Comparison of ENCODE assay signal across 16 cellular contexts in the genomic region with DNA sequence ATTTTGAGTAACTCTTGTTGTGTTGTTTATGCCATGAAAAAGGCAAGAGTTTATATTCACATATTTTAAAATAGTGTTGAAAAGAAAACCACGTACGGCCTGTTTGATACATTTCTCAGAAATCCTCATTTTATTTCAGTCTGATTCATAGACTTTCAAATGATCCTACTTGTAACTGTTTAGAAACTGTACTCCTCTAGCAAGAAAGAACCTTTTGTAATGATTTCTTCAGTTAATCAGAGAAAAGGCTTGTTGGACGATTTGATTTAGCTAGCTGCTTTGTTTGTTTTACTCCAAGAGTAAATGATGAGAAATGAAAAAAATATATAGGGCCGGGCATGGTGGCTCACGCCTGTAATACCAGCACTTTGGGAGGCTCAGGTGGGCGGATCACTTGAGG. TPM values are rescaled to one million over a fixed set of nuclear protein-coding genes. Genes with fewer than 3 reads are reported as not detected.
A peak's percentile ranks its signal among the peaks of the same experiment; 100 is the strongest.
DNase-seq lines count a peak whose midpoint lies in the region; ATAC-seq and TF ChIP-seq lines count a peak whose summit lies in the region.
"Had no signal": no experiment of that assay in that cellular context is flagged by ENCODE, and none has a peak within 500 bp of the region (broad histone marks: within the 10 kb centered on the region; RNA-seq: fewer than 3 reads in every experiment).

No MANE protein-coding gene starts in this region.

- H3K4me3 ChIP-seq in gastrocnemius medialis (no peak overlapping the region), esophagus squamous epithelium (no peak overlapping the region)
- H3K4me3 ChIP-seq: BLaER1 treated with 17β-estradiol and CSF1 and Interleukin-3, amounts not matched to agents 10 nM and 100 nM had no signal

- POLR2A ChIA-PET in activated CD4-positive, alpha-beta T cell treated with anti-CD3 and anti-CD28 coated beads, Interleukin-2, amount 10 ng/mL, durations not matched to agents 7 days and 5 days (lab: Charles Lee): no interaction called here

- H3K4me3 Mint-ChIP-seq in activated CD4-positive, alpha-beta T cell treated with anti-CD3 and anti-CD28 coated beads, Interleukin-2, amount 10 ng/mL, durations not matched to agents 24 days and 14 days: no peak overlapping the region
- no peak overlapping the region for H3K4me3 Mint-ChIP-seq in activated CD4-positive, alpha-beta T cell treated with anti-CD3 and anti-CD28 coated beads, Interleukin-2, amount 10 ng/mL, durations not matched to agents 7 days and 5 days
- H3K4me3 Mint-ChIP-seq: CD4-positive, CD25-positive, alpha-beta regulatory T cell; H9 had no signal

- in situ Hi-C loops in gastrocnemius medialis (cut with MboI; ENCODE audit: low sequenced_read_pairs in 4 of 4): no loop called here

- TF ChIP-seq POLR2A in gastrocnemius medialis (IDR thresholded peaks at IDR 0.05) (no peak), esophagus squamous epithelium (IDR thresholded peaks at IDR 0.05) (no peak)

- intact Hi-C loops in activated CD4-positive, alpha-beta T cell treated with anti-CD3 and anti-CD28 coated beads, Interleukin-2, amount 10 ng/mL, durations not matched to agents 24 days and 14 days (cut with micrococcal nuclease): no loop called here
- intact Hi-C loops in gastrocnemius medialis (cut with DNase I; ENCODE audit: low total_unique reads) (no loop called here), esophagus squamous epithelium (cut with DNase I) (no loop called here)

- H3K36me3 ChIP-seq in gastrocnemius medialis: no peaks in the 10 kb centered on the region
- H3K36me3 ChIP-seq in esophagus squamous epithelium: no peaks in the 10 kb centered on the region

- H3K4me1 ChIP-seq in gastrocnemius medialis (peaks cover 32 to 39% of the 10 kb centered on the region in 2 donors), esophagus squamous epithelium (peaks cover 0 to 21% (median 0%) of the 10 kb centered on the region in 3 donors)

- no peaks in the 10 kb centered on the region for H3K27me3 Mint-ChIP-seq in activated CD4-positive, alpha-beta T cell treated with anti-CD3 and anti-CD28 coated beads, Interleukin-2, amount 10 ng/mL, durations not matched to agents 24 days and 14 days
- H3K27me3 Mint-ChIP-seq in activated CD4-positive, alpha-beta T cell treated with anti-CD3 and anti-CD28 coated beads, Interleukin-2, amount 10 ng/mL, durations not matched to agents 7 days and 5 days: no peaks in the 10 kb centered on the region
- H3K27me3 Mint-ChIP-seq: CD4-positive, CD25-positive, alpha-beta regulatory T cell had no signal

- H3K4me1 Mint-ChIP-seq in activated CD4-positive, alpha-beta T cell treated with anti-CD3 and anti-CD28 coated beads, Interleukin-2, amount 10 ng/mL, durations not matched to agents 24 days and 14 days: peaks cover 14% of the 10 kb centered on the region
- peaks cover 15% of the 10 kb centered on the region for H3K4me1 Mint-ChIP-seq in activated CD4-positive, alpha-beta T cell treated with anti-CD3 and anti-CD28 coated beads, Interleukin-2, amount 10 ng/mL, durations not matched to agents 7 days and 5 days

- H3K9me3 Mint-ChIP-seq in activated CD4-positive, alpha-beta T cell treated with anti-CD3 and anti-CD28 coated beads, Interleukin-2, amount 10 ng/mL, durations not matched to agents 24 days and 14 days: no peaks in the 10 kb centered on the region
- H3K9me3 Mint-ChIP-seq in activated CD4-positive, alpha-beta T cell treated with anti-CD3 and anti-CD28 coated beads, Interleukin-2, amount 10 ng/mL, durations not matched to agents 7 days and 5 days: no peaks in the 10 kb centered on the region
- H3K9me3 Mint-ChIP-seq: CD4-positive, CD25-positive, alpha-beta regulatory T cell; H9 had no signal

- DNase-seq in activated CD4-positive, alpha-beta T cell treated with anti-CD3 and anti-CD28 coated beads, Interleukin-2, amount 10 ng/mL, durations not matched to agents 24 days and 14 days: no peak
- DNase-seq in activated CD4-positive, alpha-beta T cell treated with anti-CD3 and anti-CD28 coated beads, Interleukin-2, amount 10 ng/mL, durations not matched to agents 7 days and 5 days: no peak
- DNase-seq in COLO829 (ENCODE audit: low spot score) (peak; percentile 83), epidermal melanocyte (ENCODE audit: insufficient read length, low spot score) (peak; percentile 40), gastrocnemius medialis (no peak), NCI-H2107 treated with DMSO at 0.1 percent for 48 hours (lab: John Stamatoyannopoulos, UW; ENCODE audit: unreplicated experiment) (no peak), esophagus squamous epithelium (lab: John Stamatoyannopoulos, UW) (no peak)
- DNase-seq: 8988T; ACHN; Calu3; CD4-positive, CD25-positive, alpha-beta regulatory T cell; DMS 273 treated with DMSO at 0.1 percent for 48 hours; GOT3; H9; IMR-90 had no signal

- H3K36me3 Mint-ChIP-seq in activated CD4-positive, alpha-beta T cell treated with anti-CD3 and anti-CD28 coated beads, Interleukin-2, amount 10 ng/mL, durations not matched to agents 24 days and 14 days (ENCODE audit: low read depth): peaks cover 8% of the 10 kb centered on the region
- H3K36me3 Mint-ChIP-seq in activated CD4-positive, alpha-beta T cell treated with anti-CD3 and anti-CD28 coated beads, Interleukin-2, amount 10 ng/mL, durations not matched to agents 7 days and 5 days (ENCODE audit: low read depth): peaks cover 8% of the 10 kb centered on the region

- peak overlapping the region; percentile 29 for H3K27ac Mint-ChIP-seq in activated CD4-positive, alpha-beta T cell treated with anti-CD3 and anti-CD28 coated beads, Interleukin-2, amount 10 ng/mL, durations not matched to agents 24 days and 14 days
- no peak overlapping the region for H3K27ac Mint-ChIP-seq in activated CD4-positive, alpha-beta T cell treated with anti-CD3 and anti-CD28 coated beads, Interleukin-2, amount 10 ng/mL, durations not matched to agents 7 days and 5 days
- H3K27ac Mint-ChIP-seq: H9 had no signal

- peak overlapping the region in 3 of 4 donors; percentile 39 to 79 (median 76) for H3K27ac ChIP-seq in gastrocnemius medialis
- no peak overlapping the region for H3K27ac ChIP-seq in esophagus squamous epithelium
- H3K27ac ChIP-seq: BLaER1 treated with 17β-estradiol and CSF1 and Interleukin-3, amounts not matched to agents 10 nM and 100 nM had no signal

- ATAC-seq in gastrocnemius medialis: no peak

- H3K27me3 ChIP-seq in gastrocnemius medialis: no peaks in the 10 kb centered on the region
- H3K27me3 ChIP-seq in esophagus squamous epithelium: no peaks in the 10 kb centered on the region
- H3K27me3 ChIP-seq: BLaER1 treated with 17β-estradiol and CSF1 and Interleukin-3, amounts not matched to agents 10 nM and 100 nM had no signal

- 80 to 93% methylated on average over 6 of the region's 6 CpGs for WGBS in esophagus squamous epithelium, 2 donors

- TF ChIP-seq CTCF in gastrocnemius medialis (IDR thresholded peaks at IDR 0.05 in 4 of 5, conservative IDR thresholded peaks at IDR 0.05 in 1 of 5) (no peak), esophagus squamous epithelium (IDR thresholded peaks at IDR 0.05) (no peak)

- no peaks in the 10 kb centered on the region for H3K9me3 ChIP-seq in gastrocnemius medialis
- H3K9me3 ChIP-seq in esophagus squamous epithelium: no peaks in the 10 kb centered on the region
- H3K9me3 ChIP-seq: BLaER1 treated with 17β-estradiol and CSF1 and Interleukin-3, amounts not matched to agents 10 nM and 100 nM had no signal

- CTCF ChIA-PET in activated CD4-positive, alpha-beta T cell treated with anti-CD3 and anti-CD28 coated beads, Interleukin-2, amount 10 ng/mL, durations not matched to agents 7 days and 5 days (lab: Charles Lee): no interaction called here

RNA-seq across cellular contexts. Expression of a gene that starts 17.2 kb away (rescaled TPM):
- total RNA-seq in activated CD4-positive, alpha-beta T cell treated with anti-CD3 and anti-CD28 coated beads, Interleukin-2, amount 10 ng/mL, durations not matched to agents 24 days and 14 days: 25.3 and 26.2 TPM in 2 replicates
- 10 to 100 TPM; 23.0 to 23.6 TPM for total RNA-seq in activated CD4-positive, alpha-beta T cell treated with anti-CD3 and anti-CD28 coated beads, Interleukin-2, amount 10 ng/mL, durations not matched to agents 7 days and 5 days
- total RNA-seq in gastrocnemius medialis (10 to 100 TPM; 26.2 to 55.9 (median 40.7) TPM), esophagus squamous epithelium (10 to 100 TPM; 33.3 to 43.1 (median 34.5) TPM)

Comparison
In these comparisons a context has a peak if more than half of its experiments do, and no peak if none do; other contexts are left out.
1. DNase-seq: peak in COLO829 (single experiment) and epidermal melanocyte (single experiment); none in activated CD4-positive, alpha-beta T cell treated with anti-CD3 and anti-CD28 coated beads, Interleukin-2, amount 10 ng/mL, durations not matched to agents 24 days and 14 days (single experiment), activated CD4-positive, alpha-beta T cell treated with anti-CD3 and anti-CD28 coated beads, Interleukin-2, amount 10 ng/mL, durations not matched to agents 7 days and 5 days (single experiment), gastrocnemius medialis (0 of 2), NCI-H2107 treated with DMSO at 0.1 percent for 48 hours (single experiment) and esophagus squamous epithelium (single experiment).
2. H3K27ac ChIP-seq: peak in gastrocnemius medialis (3 of 4); none in esophagus squamous epithelium (0 of 4).